ENCODE assay signal across 26 cellular contexts in genomic region chr2:19158899-19159298, GRCh38.
"Had no signal": no experiment of that assay in that cellular context is flagged by ENCODE, and none has a peak within 500 bp of the region (broad histone marks: within the 10 kb centered on the region; RNA-seq: fewer than 3 reads in every experiment).

No MANE protein-coding gene starts in this region.

- H3K27me3 ChIP-seq: esophagus muscularis mucosa, gastrocnemius medialis, transverse colon, vagina had no signal

- H3K4me2 ChIP-seq: smooth muscle cell had no signal

- ATAC-seq: activated T-cell treated with anti-CD3 and anti-CD28 coated beads, Interleukin-2, amount 50 U/mL, for 72 hours; gastrocnemius medialis; left colon; sciatic nerve; stimulated activated naive B cell treated with anti-CD40 and anti-IgM and Interleukin-4, amounts not matched to agents 10 μg/mL and 1 μg/mL and 100 μg/mL, for 72 hours; WTC11 had no signal

- H3K4me1 ChIP-seq: esophagus muscularis mucosa, gastrocnemius medialis, parathyroid adenoma, transverse colon, vagina had no signal

- H3K9ac ChIP-seq: parathyroid adenoma had no signal

- H3K9me3 ChIP-seq: gastrocnemius medialis, transverse colon had no signal

- H3K27ac Mint-ChIP-seq: activated CD4-positive, alpha-beta memory T cell treated with anti-CD3 and anti-CD28 coated beads for 36 hours; activated naive CD4-positive, alpha-beta T cell treated with anti-CD3 and anti-CD28 coated beads for 36 hours; activated naive CD8-positive, alpha-beta T cell treated with anti-CD3 and anti-CD28 coated beads, Interleukin-2, amount 10 ng/mL, durations not matched to agents 7 days and 5 days; activated T-cell treated with anti-CD3 and anti-CD28 coated beads, Interleukin-2, amount 50 U/mL, for 72 hours; memory B cell; nephron; stimulated activated naive B cell treated with anti-CD40 and anti-IgM and Interleukin-4, amounts not matched to agents 10 μg/mL and 1 μg/mL and 100 μg/mL, for 72 hours; WTC11 had no signal

- H3K27me3 Mint-ChIP-seq: activated CD4-positive, alpha-beta memory T cell treated with anti-CD3 and anti-CD28 coated beads for 36 hours; activated naive CD8-positive, alpha-beta T cell treated with anti-CD3 and anti-CD28 coated beads, Interleukin-2, amount 10 ng/mL, durations not matched to agents 7 days and 5 days; memory B cell; stimulated activated naive B cell treated with anti-CD40 and anti-IgM and Interleukin-4, amounts not matched to agents 10 μg/mL and 1 μg/mL and 100 μg/mL, for 72 hours had no signal

- H3K4me1 Mint-ChIP-seq: activated naive CD8-positive, alpha-beta T cell treated with anti-CD3 and anti-CD28 coated beads, Interleukin-2, amount 10 ng/mL, durations not matched to agents 7 days and 5 days; memory B cell; nephron; stimulated activated naive B cell treated with anti-CD40 and anti-IgM and Interleukin-4, amounts not matched to agents 10 μg/mL and 1 μg/mL and 100 μg/mL, for 72 hours had no signal

- FAIRE-seq: bronchial epithelial cell had no signal

- H2AFZ ChIP-seq: parathyroid adenoma had no signal

- H3K4me3 Mint-ChIP-seq: activated CD4-positive, alpha-beta memory T cell treated with anti-CD3 and anti-CD28 coated beads for 36 hours; activated naive CD4-positive, alpha-beta T cell treated with anti-CD3 and anti-CD28 coated beads for 36 hours; activated naive CD8-positive, alpha-beta T cell treated with anti-CD3 and anti-CD28 coated beads, Interleukin-2, amount 10 ng/mL, durations not matched to agents 7 days and 5 days; activated T-cell treated with anti-CD3 and anti-CD28 coated beads, Interleukin-2, amount 50 U/mL, for 72 hours; memory B cell; nephron; stimulated activated naive B cell treated with anti-CD40 and anti-IgM and Interleukin-4, amounts not matched to agents 10 μg/mL and 1 μg/mL and 100 μg/mL, for 72 hours; WTC11 had no signal

- H3K27ac ChIP-seq: coronary artery, esophagus muscularis mucosa, gastrocnemius medialis, parathyroid adenoma, transverse colon, vagina had no signal

- H3K79me2 ChIP-seq: parathyroid adenoma had no signal

- H3K4me3 ChIP-seq: coronary artery, esophagus muscularis mucosa, gastrocnemius medialis, smooth muscle cell, transverse colon, vagina had no signal

- DNase-seq: activated CD4-positive, alpha-beta memory T cell treated with anti-CD3 and anti-CD28 coated beads for 36 hours; activated CD4-positive, alpha-beta T cell treated with anti-CD3 and anti-CD28 coated beads for 4 hours; activated effector memory CD4-positive, alpha-beta T cell treated with Interleukin-2 at 50 U/mL for 16 hours; activated naive CD4-positive, alpha-beta T cell treated with anti-CD3 and anti-CD28 coated beads for 36 hours; activated naive CD8-positive, alpha-beta T cell treated with anti-CD3 and anti-CD28 coated beads, Interleukin-2, amount 10 ng/mL, durations not matched to agents 7 days and 5 days; activated T-cell treated with anti-CD3 and anti-CD28 coated beads, Interleukin-2, amount 50 U/mL, for 72 hours; amniotic stem cell; cerebellar nuclear complex; gastrocnemius medialis; head of caudate nucleus; islet precursor cell; left colon; stimulated activated CD4-positive, alpha-beta T cell treated with anti-CD3 and anti-CD28 coated beads, Interleukin-15, amount 100 ng/mL, for 24 hours; stimulated activated naive B cell treated with anti-CD40 and anti-IgM and Interleukin-4, amounts not matched to agents 10 μg/mL and 1 μg/mL and 100 μg/mL, for 72 hours; T-helper 9 cell; transverse colon had no signal

- H3K36me3 Mint-ChIP-seq: activated CD4-positive, alpha-beta memory T cell treated with anti-CD3 and anti-CD28 coated beads for 36 hours; activated naive CD8-positive, alpha-beta T cell treated with anti-CD3 and anti-CD28 coated beads, Interleukin-2, amount 10 ng/mL, durations not matched to agents 7 days and 5 days; memory B cell; stimulated activated naive B cell treated with anti-CD40 and anti-IgM and Interleukin-4, amounts not matched to agents 10 μg/mL and 1 μg/mL and 100 μg/mL, for 72 hours had no signal

- H3K36me3 ChIP-seq: esophagus muscularis mucosa, gastrocnemius medialis, transverse colon, vagina had no signal
